ENCODE assay signal across 16 cellular contexts in the genomic region with DNA sequence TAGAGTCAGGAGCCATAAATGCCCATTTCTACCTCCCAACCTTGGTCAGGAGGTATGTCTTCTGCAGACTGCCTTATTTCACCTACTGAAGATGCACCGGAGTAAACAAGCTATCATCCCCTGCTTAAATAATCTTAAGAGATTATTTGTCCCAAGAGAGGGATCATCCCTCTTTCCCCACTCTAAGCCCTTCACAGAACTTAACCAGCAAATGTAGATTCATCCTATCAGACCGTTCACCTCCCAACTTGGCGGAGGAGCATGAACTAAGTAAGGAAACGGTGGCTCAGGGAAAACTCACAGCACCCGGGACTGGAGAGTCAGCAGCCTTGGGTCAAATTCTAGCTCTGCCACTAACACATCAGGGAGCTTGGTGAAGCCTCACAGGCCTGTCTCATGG.
DNase-seq lines count a peak whose midpoint lies in the region; ATAC-seq and TF ChIP-seq lines count a peak whose summit lies in the region.
"Had no signal": no experiment of that assay in that cellular context is flagged by ENCODE, and none has a peak within 500 bp of the region (broad histone marks: within the 10 kb centered on the region; RNA-seq: fewer than 3 reads in every experiment).

No MANE protein-coding gene starts in this region.

- no peak for ATAC-seq in natural killer cell treated with Interleukin-12 subunit alpha and Interleukin-12 subunit beta and Interleukin-15 and Interleukin-18, amount 100 ng/mL, for 72 hours
- ATAC-seq in natural killer cell, result no peak
- ATAC-seq in effector memory CD8-positive, alpha-beta T cell (replicated peaks), result no peak

- no peak for DNase-seq in natural killer cell treated with Interleukin-12 subunit alpha and Interleukin-12 subunit beta and Interleukin-15 and Interleukin-18, amount 100 ng/mL, for 72 hours (ENCODE audit: low spot score)
- DNase-seq in natural killer cell, result no peak
- DNase-seq in NCI-H82 treated with DMSO at 0.1 percent for 48 hours (lab: John Stamatoyannopoulos, UW; ENCODE audit: unreplicated experiment), result peak; percentile 88
- no peak for DNase-seq in effector memory CD8-positive, alpha-beta T cell
- no peak for DNase-seq in HuH-7 (ENCODE audit: low spot score)
- DNase-seq in activated CD4-positive, alpha-beta memory T cell treated with anti-CD3 and anti-CD28 coated beads for 36 hours, result no peak
- DNase-seq in globus pallidus (ENCODE audit: low spot score), result no peak
- no peak for DNase-seq in cardiac septum (ENCODE audit: low spot score)
- DNase-seq: H7, HFFc6, NCI-H1048, NCI-H2081 treated with DMSO at 0.1 percent for 48 hours, NCI-H446 treated with DMSO at 0.1 percent for 48 hours, NCI-H69, SHP77 treated with DMSO at 0.1 percent for 48 hours, SK-N-SH had no signal

- TF ChIP-seq CTCF in natural killer cell (IDR thresholded peaks at IDR 0.05), result no peak

- no peaks in the 10 kb centered on the region for H3K36me3 Mint-ChIP-seq in natural killer cell treated with Interleukin-12 subunit alpha and Interleukin-12 subunit beta and Interleukin-15 and Interleukin-18, amount 100 ng/mL, for 72 hours
- H3K36me3 Mint-ChIP-seq in natural killer cell, result no peaks in the 10 kb centered on the region
- H3K36me3 Mint-ChIP-seq in effector memory CD8-positive, alpha-beta T cell (ENCODE audit: insufficient read depth), result no peaks in the 10 kb centered on the region
- no peaks in the 10 kb centered on the region for H3K36me3 Mint-ChIP-seq in activated CD4-positive, alpha-beta memory T cell treated with anti-CD3 and anti-CD28 coated beads for 36 hours

- H3K27ac Mint-ChIP-seq in natural killer cell treated with Interleukin-12 subunit alpha and Interleukin-12 subunit beta and Interleukin-15 and Interleukin-18, amount 100 ng/mL, for 72 hours, result peak overlapping the region; percentile 15 to 44
- H3K27ac Mint-ChIP-seq in natural killer cell, result peak overlapping the region in 1 of 2 donors; percentile 61
- H3K27ac Mint-ChIP-seq in effector memory CD8-positive, alpha-beta T cell, result peak overlapping the region; percentile 41 to 85
- H3K27ac Mint-ChIP-seq in activated CD4-positive, alpha-beta memory T cell treated with anti-CD3 and anti-CD28 coated beads for 36 hours, result no peak overlapping the region
- H3K27ac Mint-ChIP-seq: HFFc6 had no signal

- intact Hi-C loops in natural killer cell (cut with micrococcal nuclease) (no loop called here), cardiac septum (cut with DNase I) (no loop called here)
- intact Hi-C loops in activated CD4-positive, alpha-beta memory T cell treated with anti-CD3 and anti-CD28 coated beads for 36 hours (cut with micrococcal nuclease), result loop anchor here (5.0 kb wide), 1 partner anchor 99 kb away; no protein-coding TSS in a partner anchor

- H3K27me3 Mint-ChIP-seq in natural killer cell treated with Interleukin-12 subunit alpha and Interleukin-12 subunit beta and Interleukin-15 and Interleukin-18, amount 100 ng/mL, for 72 hours, result no peaks in the 10 kb centered on the region
- no peaks in the 10 kb centered on the region for H3K27me3 Mint-ChIP-seq in natural killer cell (ENCODE audit: low read depth in 2 of 2)
- no peaks in the 10 kb centered on the region for H3K27me3 Mint-ChIP-seq in effector memory CD8-positive, alpha-beta T cell
- H3K27me3 Mint-ChIP-seq in activated CD4-positive, alpha-beta memory T cell treated with anti-CD3 and anti-CD28 coated beads for 36 hours, result no peaks in the 10 kb centered on the region

- no peak overlapping the region for H3K4me3 Mint-ChIP-seq in natural killer cell treated with Interleukin-12 subunit alpha and Interleukin-12 subunit beta and Interleukin-15 and Interleukin-18, amount 100 ng/mL, for 72 hours
- H3K4me3 Mint-ChIP-seq in natural killer cell, result no peak overlapping the region
- H3K4me3 Mint-ChIP-seq in effector memory CD8-positive, alpha-beta T cell, result no peak overlapping the region
- H3K4me3 Mint-ChIP-seq in activated CD4-positive, alpha-beta memory T cell treated with anti-CD3 and anti-CD28 coated beads for 36 hours, result no peak overlapping the region
- H3K4me3 Mint-ChIP-seq: HFFc6 had no signal

- H3K9me3 Mint-ChIP-seq in natural killer cell treated with Interleukin-12 subunit alpha and Interleukin-12 subunit beta and Interleukin-15 and Interleukin-18, amount 100 ng/mL, for 72 hours, result no peaks in the 10 kb centered on the region
- H3K9me3 Mint-ChIP-seq in natural killer cell, result no peaks in the 10 kb centered on the region
- no peaks in the 10 kb centered on the region for H3K9me3 Mint-ChIP-seq in effector memory CD8-positive, alpha-beta T cell
- H3K9me3 Mint-ChIP-seq in activated CD4-positive, alpha-beta memory T cell treated with anti-CD3 and anti-CD28 coated beads for 36 hours, result no peaks in the 10 kb centered on the region
- H3K9me3 Mint-ChIP-seq: HFFc6 had no signal

- peaks cover 45 to 60% of the 10 kb centered on the region in 2 donors for H3K4me1 Mint-ChIP-seq in natural killer cell treated with Interleukin-12 subunit alpha and Interleukin-12 subunit beta and Interleukin-15 and Interleukin-18, amount 100 ng/mL, for 72 hours (ENCODE audit: low read depth in 2 of 2)
- peaks cover 24 to 52% of the 10 kb centered on the region in 2 donors for H3K4me1 Mint-ChIP-seq in natural killer cell
- peaks cover 49 to 56% of the 10 kb centered on the region in 2 donors for H3K4me1 Mint-ChIP-seq in effector memory CD8-positive, alpha-beta T cell (ENCODE audit: low read depth in 2 of 2)
- H3K4me1 Mint-ChIP-seq in activated CD4-positive, alpha-beta memory T cell treated with anti-CD3 and anti-CD28 coated beads for 36 hours (ENCODE audit: low read depth), result peaks cover 60% of the 10 kb centered on the region

- POLR2A ChIA-PET in activated CD4-positive, alpha-beta memory T cell treated with anti-CD3 and anti-CD28 coated beads for 36 hours (lab: Charles Lee), result no interaction called here

- CTCF ChIA-PET in activated CD4-positive, alpha-beta memory T cell treated with anti-CD3 and anti-CD28 coated beads for 36 hours (lab: Charles Lee), result interaction anchor here (1.4 to 1.6 kb wide), 3 partner anchors 17 to 211 kb away, joined by 4 to 5 read pairs (median 5); no protein-coding TSS in a partner anchor
